Comparison of ENCODE assay signal across 7 cellular contexts in genomic region chr9:108101410-108101809, GRCh38.
"Had no signal": no experiment of that assay in that cellular context is flagged by ENCODE, and none has a peak within 500 bp of the region (broad histone marks: within the 10 kb centered on the region; RNA-seq: fewer than 3 reads in every experiment).

No MANE protein-coding gene starts in this region.

- ATAC-seq: GM23338 had no signal

- DNase-seq: H9, HCEC 1CT, HFFc6, IMR-90, KBM-7 had no signal

- H2AFZ ChIP-seq: GM23338 had no signal

- H3K27ac ChIP-seq: KMS-11 had no signal

- H3K4me3 ChIP-seq: GM23338 had no signal

- H3K4me2 ChIP-seq: GM23338, KMS-11 had no signal
